9 cellular contexts compared by ENCODE assay signal in the genomic region with DNA sequence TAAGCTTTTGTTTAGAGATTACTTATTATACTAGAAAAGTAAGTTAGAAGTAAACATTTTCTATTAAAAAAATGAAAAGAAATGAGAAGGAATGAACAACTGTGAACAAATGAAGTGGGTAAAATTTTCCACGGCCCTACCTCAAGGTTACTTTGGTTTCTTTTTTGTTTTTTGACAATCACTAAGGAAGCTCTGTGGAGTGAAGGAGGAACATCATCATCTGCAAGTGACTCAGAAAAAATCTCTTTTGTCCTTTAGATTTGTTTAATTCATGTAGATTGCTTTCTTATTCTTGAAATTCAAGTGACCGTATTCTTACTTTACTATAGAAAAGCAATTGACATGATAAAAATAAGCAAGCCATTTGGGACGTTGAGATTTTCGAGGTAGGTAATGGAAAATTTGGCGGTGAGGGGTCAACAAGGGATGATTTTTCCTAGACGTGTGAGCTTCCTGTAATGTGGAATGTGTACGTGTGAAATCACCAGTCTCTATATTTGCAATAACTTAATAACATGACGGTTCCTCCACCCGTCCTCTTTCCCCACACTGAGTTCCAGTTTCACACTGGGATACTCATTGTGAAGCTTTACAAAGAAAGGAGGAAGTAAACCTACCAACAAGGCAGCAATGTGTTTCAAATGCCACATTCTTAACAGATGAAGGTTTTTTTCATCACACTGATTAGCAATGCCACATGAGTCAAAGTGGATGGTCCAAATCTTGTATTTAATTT.
DNase-seq lines count a peak whose midpoint lies in the region; ATAC-seq, FAIRE-seq and TF ChIP-seq lines count a peak whose summit lies in the region.
"Had no signal": no experiment of that assay in that cellular context is flagged by ENCODE, and none has a peak within 500 bp of the region (broad histone marks: within the 10 kb centered on the region; RNA-seq: fewer than 3 reads in every experiment).

No MANE protein-coding gene starts in this region.

- no peak overlapping the region for H3K27ac Mint-ChIP-seq in neural progenitor cell

- no peak overlapping the region for H3K9ac ChIP-seq in neural progenitor cell

- no peaks in the 10 kb centered on the region for H3K79me2 ChIP-seq in neural progenitor cell (ENCODE audit: low read depth)
- H3K79me2 ChIP-seq in OCI-LY7 (ENCODE audit: insufficient read depth, low read depth, low read length) = no peaks in the 10 kb centered on the region

- H3K27me3 Mint-ChIP-seq in neural progenitor cell (ENCODE audit: insufficient read depth, low read depth) = no peaks in the 10 kb centered on the region

- no peaks in the 10 kb centered on the region for H3K9me3 ChIP-seq in neural progenitor cell (ENCODE audit: low read depth)
- H3K9me3 ChIP-seq in small intestine (ENCODE audit: control insufficient read depth, low read depth) = no peaks in the 10 kb centered on the region
- no peaks in the 10 kb centered on the region for H3K9me3 ChIP-seq in OCI-LY7 (ENCODE audit: low read length)

- peaks cover 7% of the 10 kb centered on the region for H3F3A ChIP-seq in neural progenitor cell (ENCODE audit: low read depth)

- WGBS in small intestine, 3 donors = 58 to 68% (median 65%) methylated on average over 9 of the region's 9 CpGs

- BruUV-seq in OCI-LY7 (replicated peaks; lab: Mats Ljungman, UMichigan) = no TSS peak

- H3K4me2 ChIP-seq in neural progenitor cell (peak overlapping the region; percentile 8), OCI-LY7 (ENCODE audit: low read length) (no peak overlapping the region)

- no peaks in the 10 kb centered on the region for H3K27me3 ChIP-seq in neural progenitor cell
- H3K27me3 ChIP-seq in small intestine (ENCODE audit: control insufficient read depth in 2 of 2, insufficient read depth in 2 of 2, low read length in 2 of 2) = no peaks in the 10 kb centered on the region

- no peaks in the 10 kb centered on the region for H3K9me2 ChIP-seq in OCI-LY7 (ENCODE audit: insufficient read depth, low read length)

- H3K27ac ChIP-seq in neural progenitor cell (peak overlapping the region; percentile 73), small intestine (ENCODE audit: low read depth in 1 of 2, low read length in 1 of 2) (no peak overlapping the region), OCI-LY7 (ENCODE audit: low read depth, low read length, poor library complexity, severe bottlenecking) (no peak overlapping the region)
- H3K27ac ChIP-seq: 22Rv1 had no signal

- H4K20me1 ChIP-seq in neural progenitor cell (ENCODE audit: low read depth) = no peaks in the 10 kb centered on the region
- H4K20me1 ChIP-seq in OCI-LY7 (ENCODE audit: insufficient read depth, low read length) = no peaks in the 10 kb centered on the region

- intact Hi-C loops in OCI-LY7 (cut with micrococcal nuclease; ENCODE audit: unreplicated experiment) = no loop called here

- CTCF ChIA-PET in OCI-LY7 (lab: Charles Lee; ENCODE audit: unreplicated experiment) = no interaction called here

- H3K36me3 ChIP-seq in neural progenitor cell (no peaks in the 10 kb centered on the region), small intestine (ENCODE audit: control insufficient read depth in 2 of 2, insufficient read depth in 2 of 2, low read length in 2 of 2) (no peaks in the 10 kb centered on the region), OCI-LY7 (ENCODE audit: insufficient read depth, low read length) (no peaks in the 10 kb centered on the region)

- H3K4me3 ChIP-seq in neural progenitor cell = no peak overlapping the region
- H3K4me3 ChIP-seq in small intestine (ENCODE audit: low read depth in 1 of 2, low read length in 2 of 2) = no peak overlapping the region
- no peak overlapping the region for H3K4me3 ChIP-seq in OCI-LY7 (ENCODE audit: low read depth, low read length, poor library complexity, severe bottlenecking)

- no peak for FAIRE-seq in small intestine (lab: Jason Lieb, UNC)

- H3K4me3 Mint-ChIP-seq in neural progenitor cell = no peak overlapping the region

- POLR2A ChIA-PET in OCI-LY7 (lab: Charles Lee) = interaction anchor here (0.6 to 0.7 kb wide), 2 partner anchors 10 to 26 kb away, joined by 3 read pairs; no protein-coding TSS in a partner anchor

- peak; percentile 14 for DNase-seq in DMS53 (lab: John Stamatoyannopoulos, UW)
- DNase-seq in DMS53 treated with DMSO at 0.1 percent for 48 hours (lab: John Stamatoyannopoulos, UW; ENCODE audit: unreplicated experiment) = no peak
- peak; percentile 32 for DNase-seq in NCI-H774 (lab: John Stamatoyannopoulos, UW)
- no peak for DNase-seq in neural progenitor cell (ENCODE audit: low spot score)
- DNase-seq in small intestine = no peak
- no peak for DNase-seq in OCI-LY7 (ENCODE audit: low spot score)

- H3K4me1 Mint-ChIP-seq in neural progenitor cell = peaks cover 13% of the 10 kb centered on the region

- H3K9me3 Mint-ChIP-seq in neural progenitor cell = peaks cover 7% of the 10 kb centered on the region

- H3K36me3 Mint-ChIP-seq in neural progenitor cell = no peaks in the 10 kb centered on the region

- H2AFZ ChIP-seq in neural progenitor cell (replicated peaks) (peak overlapping the region; percentile 94), OCI-LY7 (ENCODE audit: low read length) (no peak overlapping the region)

- H3K4me1 ChIP-seq in neural progenitor cell (peaks cover 21% of the 10 kb centered on the region), small intestine (ENCODE audit: control insufficient read depth in 2 of 2, insufficient read depth in 1 of 2, low read depth in 1 of 2, low read length in 1 of 2) (no peaks in the 10 kb centered on the region), OCI-LY7 (ENCODE audit: insufficient read depth, low read length, poor library complexity, severe bottlenecking) (no peaks in the 10 kb centered on the region)

- TF ChIP-seq CTCF in neural progenitor cell (IDR thresholded peaks at IDR 0.05) (no peak), OCI-LY7 (conservative IDR thresholded peaks at IDR 0.05; ENCODE audit: low read length) (no peak)

- ATAC-seq in HG02759 (IDR thresholded peaks at IDR 0.05; ENCODE audit: unreplicated experiment) (peak; percentile 77), SK-N-SH treated with all-trans-retinoic acid at 6 μM for 48 hours (no peak)

TF ChIP-seq in SK-N-SH treated with all-trans-retinoic acid at 6 μM for 48 hours, 23 proteins besides CTCF, POLR2A, EP300 and RAD21:
- TF ChIP-seq GLIS3 (CRISPR knock-in tag; IDR thresholded peaks at IDR 0.05) = no peak
- TF ChIP-seq, protein P1, sequence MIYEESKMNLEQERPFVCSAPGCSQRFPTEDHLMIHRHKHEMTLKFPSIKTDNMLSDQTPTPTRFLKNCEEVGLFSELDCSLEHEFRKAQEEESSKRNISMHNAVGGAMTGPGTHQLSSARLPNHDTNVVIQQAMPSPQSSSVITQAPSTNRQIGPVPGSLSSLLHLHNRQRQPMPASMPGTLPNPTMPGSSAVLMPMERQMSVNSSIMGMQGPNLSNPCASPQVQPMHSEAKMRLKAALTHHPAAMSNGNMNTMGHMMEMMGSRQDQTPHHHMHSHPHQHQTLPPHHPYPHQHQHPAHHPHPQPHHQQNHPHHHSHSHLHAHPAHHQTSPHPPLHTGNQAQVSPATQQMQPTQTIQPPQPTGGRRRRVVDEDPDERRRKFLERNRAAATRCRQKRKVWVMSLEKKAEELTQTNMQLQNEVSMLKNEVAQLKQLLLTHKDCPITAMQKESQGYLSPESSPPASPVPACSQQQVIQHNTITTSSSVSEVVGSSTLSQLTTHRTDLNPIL (CRISPR knock-in tag; IDR thresholded peaks at IDR 0.05; ENCODE audit: low read depth) = no peak
- no peak for TF ChIP-seq ZFP30 (CRISPR knock-in tag; IDR thresholded peaks at IDR 0.05)
- TF ChIP-seq ZC3H10 (CRISPR knock-in tag; IDR thresholded peaks at IDR 0.05) = no peak
- TF ChIP-seq, protein P2, sequence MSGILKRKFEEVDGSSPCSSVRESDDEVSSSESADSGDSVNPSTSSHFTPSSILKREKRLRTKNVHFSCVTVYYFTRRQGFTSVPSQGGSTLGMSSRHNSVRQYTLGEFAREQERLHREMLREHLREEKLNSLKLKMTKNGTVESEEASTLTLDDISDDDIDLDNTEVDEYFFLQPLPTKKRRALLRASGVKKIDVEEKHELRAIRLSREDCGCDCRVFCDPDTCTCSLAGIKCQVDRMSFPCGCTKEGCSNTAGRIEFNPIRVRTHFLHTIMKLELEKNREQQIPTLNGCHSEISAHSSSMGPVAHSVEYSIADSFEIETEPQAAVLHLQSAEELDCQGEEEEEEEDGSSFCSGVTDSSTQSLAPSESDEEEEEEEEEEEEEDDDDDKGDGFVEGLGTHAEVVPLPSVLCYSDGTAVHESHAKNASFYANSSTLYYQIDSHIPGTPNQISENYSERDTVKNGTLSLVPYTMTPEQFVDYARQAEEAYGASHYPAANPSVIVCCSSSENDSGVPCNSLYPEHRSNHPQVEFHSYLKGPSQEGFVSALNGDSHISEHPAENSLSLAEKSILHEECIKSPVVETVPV (CRISPR knock-in tag; IDR thresholded peaks at IDR 0.05) = no peak
- no peak for TF ChIP-seq ZNF70 (CRISPR knock-in tag; IDR thresholded peaks at IDR 0.05)
- no peak for TF ChIP-seq ISL1 (CRISPR knock-in tag; IDR thresholded peaks at IDR 0.05)
- TF ChIP-seq OSR1 (CRISPR knock-in tag; IDR thresholded peaks at IDR 0.05) = no peak
- TF ChIP-seq ZFP3 (CRISPR knock-in tag; IDR thresholded peaks at IDR 0.05) = no peak
- no peak for TF ChIP-seq BACH2 (CRISPR knock-in tag; IDR thresholded peaks at IDR 0.05; ENCODE audit: borderline replicate concordance)
- no peak for TF ChIP-seq TSHZ2 (CRISPR knock-in tag; IDR thresholded peaks at IDR 0.05)

Comparison
In these comparisons a context has a peak if more than half of its experiments do, and no peak if none do; other contexts are left out.
1. DNase-seq: peak in DMS53 (single experiment) and NCI-H774 (single experiment); none in DMS53 treated with DMSO at 0.1 percent for 48 hours (single experiment), neural progenitor cell (single experiment), small intestine (single experiment) and OCI-LY7 (single experiment).